21 cellular contexts compared by ENCODE assay signal in the genomic region with DNA sequence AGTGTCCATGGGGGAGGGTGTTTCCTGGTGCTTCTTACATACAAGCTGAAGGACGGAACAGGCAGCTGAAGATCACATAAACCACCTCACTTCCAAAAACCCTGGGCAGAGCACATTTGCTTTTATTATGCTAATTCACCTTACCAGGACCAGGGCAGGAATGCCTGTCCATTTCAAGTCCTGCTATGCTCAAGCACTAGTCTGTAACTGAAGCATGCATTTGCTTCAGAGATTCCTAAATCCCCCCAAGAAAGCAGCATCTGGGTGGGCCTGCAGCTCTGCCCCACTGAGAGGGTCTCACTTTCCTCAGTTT.
"Had no signal": no experiment of that assay in that cellular context is flagged by ENCODE, and none has a peak within 500 bp of the region (broad histone marks: within the 10 kb centered on the region; RNA-seq: fewer than 3 reads in every experiment).

No MANE protein-coding gene starts in this region.

- H3K9me3 Mint-ChIP-seq: activated CD4-positive, alpha-beta memory T cell treated with anti-CD3 and anti-CD28 coated beads, Interleukin-2, amount 10 ng/mL, durations not matched to agents 7 days and 5 days; activated naive CD4-positive, alpha-beta T cell treated with anti-CD3 and anti-CD28 coated beads, Interleukin-2, amount 50 U/mL, for 24 hours; activated naive CD8-positive, alpha-beta T cell treated with anti-CD3 and anti-CD28 coated beads, Interleukin-2, amount 50 U/mL, for 24 hours; central memory CD8-positive, alpha-beta T cell had no signal

- H3K27me3 ChIP-seq: ascending aorta, body of pancreas had no signal

- H3K4me3 ChIP-seq: ascending aorta, body of pancreas had no signal

- H3K36me3 ChIP-seq: ascending aorta had no signal

- H3K9me3 ChIP-seq: ascending aorta, body of pancreas had no signal

- H3K27ac Mint-ChIP-seq: activated CD4-positive, alpha-beta memory T cell treated with anti-CD3 and anti-CD28 coated beads, Interleukin-2, amount 10 ng/mL, durations not matched to agents 7 days and 5 days; activated naive CD4-positive, alpha-beta T cell treated with anti-CD3 and anti-CD28 coated beads, Interleukin-2, amount 50 U/mL, for 24 hours; activated naive CD8-positive, alpha-beta T cell treated with anti-CD3 and anti-CD28 coated beads, Interleukin-2, amount 50 U/mL, for 24 hours; T-helper 17 cell had no signal

- H3K36me3 Mint-ChIP-seq: activated naive CD4-positive, alpha-beta T cell treated with anti-CD3 and anti-CD28 coated beads, Interleukin-2, amount 50 U/mL, for 24 hours had no signal

- H3K27me3 Mint-ChIP-seq: activated CD4-positive, alpha-beta memory T cell treated with anti-CD3 and anti-CD28 coated beads, Interleukin-2, amount 10 ng/mL, durations not matched to agents 7 days and 5 days; activated naive CD4-positive, alpha-beta T cell treated with anti-CD3 and anti-CD28 coated beads, Interleukin-2, amount 50 U/mL, for 24 hours; activated naive CD8-positive, alpha-beta T cell treated with anti-CD3 and anti-CD28 coated beads, Interleukin-2, amount 50 U/mL, for 24 hours; central memory CD8-positive, alpha-beta T cell; T-helper 17 cell had no signal

- H3K27ac ChIP-seq: ascending aorta, body of pancreas had no signal

- DNase-seq: activated CD4-positive, alpha-beta memory T cell treated with anti-CD3 and anti-CD28 coated beads, Interleukin-2, amount 10 ng/mL, durations not matched to agents 7 days and 5 days; activated CD4-positive, alpha-beta T cell treated with anti-CD3 and anti-CD28 coated beads, Interleukin-2, amount 50 U/mL, for 1 hour; activated CD4-positive, CD25-positive, alpha-beta regulatory T cell; activated CD8-positive, alpha-beta memory T cell treated with anti-CD3 and anti-CD28 coated beads, Interleukin-2, amount 50 U/mL, for 48 hours; activated naive CD8-positive, alpha-beta T cell treated with anti-CD3 and anti-CD28 coated beads, Interleukin-2, amount 50 U/mL, for 24 hours; activated T-cell treated with anti-CD3 and anti-CD28 coated beads, Interleukin-2, amount 50 U/mL, for 1 hour; amniotic stem cell; body of pancreas; Kasumi-1; NCI-H1436; NCI-H1694 treated with DMSO at 0.1 percent for 48 hours; NCI-H2081 treated with DMSO at 0.1 percent for 48 hours; NCI-H446 treated with DMSO at 0.1 percent for 48 hours; NCI-H524 treated with DMSO at 0.1 percent for 48 hours; PC-3; SIG-M5; T-helper 17 cell; T1000 had no signal

- ATAC-seq: activated naive CD8-positive, alpha-beta T cell treated with anti-CD3 and anti-CD28 coated beads, Interleukin-2, amount 50 U/mL, for 24 hours; body of pancreas; T-helper 17 cell had no signal

- H3K4me3 Mint-ChIP-seq: activated CD4-positive, alpha-beta memory T cell treated with anti-CD3 and anti-CD28 coated beads, Interleukin-2, amount 10 ng/mL, durations not matched to agents 7 days and 5 days; activated naive CD4-positive, alpha-beta T cell treated with anti-CD3 and anti-CD28 coated beads, Interleukin-2, amount 50 U/mL, for 24 hours; activated naive CD8-positive, alpha-beta T cell treated with anti-CD3 and anti-CD28 coated beads, Interleukin-2, amount 50 U/mL, for 24 hours; central memory CD8-positive, alpha-beta T cell; T-helper 17 cell had no signal
